ENCODE assay signal across 8 cellular contexts in the genomic region with DNA sequence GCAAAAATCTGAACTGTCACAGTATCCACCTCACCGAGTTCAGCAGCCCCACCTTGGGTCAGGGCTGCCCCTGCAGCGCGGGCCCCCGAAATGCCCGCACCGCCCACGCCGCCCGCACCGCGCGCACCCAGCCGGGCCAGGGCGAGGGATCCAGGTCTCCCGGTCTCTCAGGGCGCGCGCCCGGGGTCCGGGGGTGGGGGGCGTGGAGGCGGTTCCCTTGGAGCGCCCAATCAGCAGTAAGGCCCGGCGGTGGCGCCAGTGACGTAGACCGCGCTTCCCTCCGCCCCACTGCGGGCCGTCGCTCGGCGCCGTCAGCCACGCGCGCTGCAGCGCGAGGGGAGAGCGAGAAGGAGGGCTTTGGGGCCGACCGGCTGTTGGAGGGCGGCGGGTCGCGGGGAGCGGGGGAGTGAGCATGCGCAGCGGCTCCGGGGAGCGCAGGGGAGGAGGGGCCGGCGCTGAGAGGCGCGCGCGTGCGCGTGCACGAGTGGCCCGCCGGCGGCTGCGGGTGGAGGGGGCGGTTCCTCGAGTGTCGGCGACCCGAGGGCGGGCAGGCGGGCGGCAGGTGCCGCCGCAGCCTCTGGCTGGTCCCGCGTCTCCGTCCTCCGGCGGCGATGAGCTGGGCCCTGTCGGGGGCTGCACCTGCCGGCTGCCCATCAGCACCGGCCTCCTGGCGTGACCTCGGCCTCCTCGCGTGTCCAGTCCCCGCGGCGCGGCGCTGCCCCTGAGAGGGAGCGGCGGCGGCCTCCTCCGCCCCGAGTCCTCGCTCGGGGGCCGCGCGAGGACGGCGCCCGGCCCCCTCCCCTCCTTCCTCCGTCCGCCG. TPM values are rescaled to one million over a fixed set of nuclear protein-coding genes. Genes with fewer than 3 reads are reported as not detected.
DNase-seq lines count a peak whose midpoint lies in the region; ATAC-seq and TF ChIP-seq lines count a peak whose summit lies in the region.

A gene with protein sequence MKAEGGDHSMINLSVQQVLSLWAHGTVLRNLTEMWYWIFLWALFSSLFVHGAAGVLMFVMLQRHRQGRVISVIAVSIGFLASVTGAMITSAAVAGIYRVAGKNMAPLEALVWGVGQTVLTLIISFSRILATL (plus strand): TSS at position 521 of the 820 bp plus-strand sequence. CDS start 529 bp downstream, outside the sequence.

- H3K27me3 Mint-ChIP-seq in immature natural killer cell (ENCODE audit: low read depth in 3 of 3): peaks cover 0 to 9% (median 5%) of the 10 kb centered on the region in 3 donors

- peak within 1 kb of the TSS; percentile 72 to 93 (median 86) for H3K27ac Mint-ChIP-seq in immature natural killer cell

- peak within 1 kb of the TSS; percentile 86 to 92 (median 88) for H3K4me3 Mint-ChIP-seq in immature natural killer cell

- peaks cover 10 to 20% of the 10 kb centered on the region in 2 donors for H3K4me1 Mint-ChIP-seq in immature natural killer cell

- ATAC-seq in GM18907 (IDR thresholded peaks at IDR 0.05; ENCODE audit: unreplicated experiment) (peak; percentile 96), HG03139 (IDR thresholded peaks at IDR 0.05; ENCODE audit: unreplicated experiment) (peak; percentile 93)

- intact Hi-C loops in breast epithelium (cut with DNase I; ENCODE audit: low total_unique reads): no loop called here

- no peaks in the 10 kb centered on the region for H3K9me3 Mint-ChIP-seq in immature natural killer cell

- H3K36me3 Mint-ChIP-seq in immature natural killer cell: no peaks in the 10 kb centered on the region

- H3K4me3 ChIP-seq in WERI-Rb-1 (ENCODE audit: low read depth, low read length) (peak within 1 kb of the TSS; percentile 92), breast epithelium (peak within 1 kb of the TSS; percentile 91 to 97 (median 92))

- peak within 1 kb of the TSS; percentile 91 for H3K27ac ChIP-seq in WERI-Rb-1
- H3K27ac ChIP-seq in breast epithelium: peak within 1 kb of the TSS; percentile 79 to 81

- no peak for TF ChIP-seq POLR2A in breast epithelium (IDR thresholded peaks at IDR 0.05)

- H3K9me3 ChIP-seq in WERI-Rb-1 (ENCODE audit: severe bottlenecking): no peaks in the 10 kb centered on the region
- H3K9me3 ChIP-seq in breast epithelium: no peaks in the 10 kb centered on the region

- H3K36me3 ChIP-seq in WERI-Rb-1 (peaks cover 14% of the 10 kb centered on the region), breast epithelium (no peaks in the 10 kb centered on the region)

- peak; percentile 96 for DNase-seq in AG08395 (ENCODE audit: low spot score)
- DNase-seq in NCI-H2196 (lab: John Stamatoyannopoulos, UW; ENCODE audit: unreplicated experiment): peak; percentile 95
- DNase-seq in WERI-Rb-1: peak; percentile 100
- DNase-seq in breast epithelium (ENCODE audit: low spot score in 2 of 2): peak; percentile 84 to 89
- DNase-seq in immature natural killer cell: peak; percentile 98 to 99 (median 98)
- peak; percentile 53 for DNase-seq in smooth muscle cell of the brain vasculature (ENCODE audit: low read depth, low spot score)

- TF ChIP-seq CTCF in WERI-Rb-1 (IDR thresholded peaks at IDR 0.05; ENCODE audit: low read depth, low read length): no peak
- no peak for TF ChIP-seq CTCF in breast epithelium (IDR thresholded peaks at IDR 0.05)

- no peaks in the 10 kb centered on the region for H3K4me1 ChIP-seq in breast epithelium

- no peaks in the 10 kb centered on the region for H3K27me3 ChIP-seq in WERI-Rb-1 (ENCODE audit: insufficient read depth, low read depth, severe bottlenecking)
- no peaks in the 10 kb centered on the region for H3K27me3 ChIP-seq in breast epithelium

RNA-seq across cellular contexts. Expression of the gene that starts here (rescaled TPM):
- total RNA-seq in breast epithelium: 10 to 100 TPM in 1 of 3 donors, 1 to 10 TPM in 2; 4.9 to 15.2 (median 5.6) TPM
- polyA plus RNA-seq in immature natural killer cell: under 1 TPM; 0.17 to 0.59 (median 0.36) TPM

Comparison
In these comparisons a context has a peak if more than half of its experiments do, and no peak if none do; other contexts are left out.
1. Peak in every context shown above with its lines: DNase-seq, ATAC-seq, H3K4me3 ChIP-seq and H3K27ac ChIP-seq.
2. Peak in DNase-seq in immature natural killer cell; RNA of the gene not detected or under 1 TPM.